Comparison of ENCODE assay signal across 19 cellular contexts in the genomic region with DNA sequence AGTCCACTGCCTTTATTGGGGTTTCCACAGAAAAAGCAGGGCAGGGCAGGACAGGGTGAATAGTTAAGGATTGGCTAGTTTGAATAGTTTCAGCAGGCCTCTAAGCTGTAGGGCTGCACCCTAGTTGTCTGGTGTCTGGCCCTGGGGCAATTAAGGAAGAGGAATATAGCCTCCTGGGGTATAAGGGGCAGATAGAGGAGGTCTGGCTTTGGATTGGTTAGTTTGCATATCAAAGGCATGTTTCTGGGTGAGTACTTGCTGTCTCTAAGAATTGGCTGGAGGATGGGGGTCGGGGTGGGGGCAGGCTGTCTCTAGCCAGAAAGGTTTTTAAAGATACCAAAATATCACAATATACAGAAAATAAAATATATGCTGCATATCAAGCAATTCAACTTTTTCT.
DNase-seq lines count a peak whose midpoint lies in the region; ATAC-seq, FAIRE-seq and TF ChIP-seq lines count a peak whose summit lies in the region.
"Had no signal": no experiment of that assay in that cellular context is flagged by ENCODE, and none has a peak within 500 bp of the region (broad histone marks: within the 10 kb centered on the region; RNA-seq: fewer than 3 reads in every experiment).

No MANE protein-coding gene starts in this region.

- H3K27me3 Mint-ChIP-seq in WTC11 (ENCODE audit: low read depth), result peaks cover 63% of the 10 kb centered on the region

- no peaks in the 10 kb centered on the region for H3K36me3 Mint-ChIP-seq in WTC11

- TF ChIP-seq RAD21 in A549 (conservative IDR thresholded peaks at IDR 0.05 in 1 of 2, IDR thresholded peaks at IDR 0.05 in 1 of 2), result no peak

- no peak overlapping the region for H3K18ac ChIP-seq in mesendoderm (ENCODE audit: low read length)

- no peak overlapping the region for H3K4me3 ChIP-seq in A549
- no peak overlapping the region for H3K4me3 ChIP-seq in H7 (ENCODE audit: insufficient read depth, low read depth, low read length)
- no peak overlapping the region for H3K4me3 ChIP-seq in mesendoderm (ENCODE audit: low read length)
- no peak overlapping the region for H3K4me3 ChIP-seq in adrenal gland
- H3K4me3 ChIP-seq: BLaER1, GM12878, GM23248 had no signal

- intact Hi-C loops in adrenal gland (cut with DNase I), result no loop called here

- no peak overlapping the region for H3K4me3 Mint-ChIP-seq in WTC11
- H3K4me3 Mint-ChIP-seq: CD8-positive, alpha-beta T cell; HFFc6 had no signal

- no peak overlapping the region for H4K5ac ChIP-seq in mesendoderm (ENCODE audit: low read length)

- CTCF ChIA-PET in A549 (lab: Yijun Ruan, JAX) (no interaction called here), WTC11 (lab: Charles Lee) (interaction anchor here (1.5 kb wide), 1 partner anchor 43 kb away, joined by 4 read pairs; no protein-coding TSS in a partner anchor)

- H3K27me3 ChIP-seq in H7 (ENCODE audit: control insufficient read depth, insufficient read depth, low read length), result peaks cover 1% of the 10 kb centered on the region; the same call in 1 of the 2 replicates
- H3K27me3 ChIP-seq in mesendoderm (ENCODE audit: insufficient read depth, low read length, poor library complexity), result no peaks in the 10 kb centered on the region
- H3K27me3 ChIP-seq in adrenal gland, result no peaks in the 10 kb centered on the region

- H3K36me3 ChIP-seq in H7 (replicated peaks; ENCODE audit: control insufficient read depth, insufficient read depth, low read length), result no peaks in the 10 kb centered on the region
- H3K36me3 ChIP-seq in mesendoderm (ENCODE audit: control insufficient read depth, insufficient read depth, low read length), result no peaks in the 10 kb centered on the region
- no peaks in the 10 kb centered on the region for H3K36me3 ChIP-seq in adrenal gland (replicated peaks in 1 of 2)
- H3K36me3 ChIP-seq: BLaER1 had no signal

- no peak for DNase-seq in A549 (ENCODE audit: low read depth in 1 of 2, low spot score in 1 of 2)
- DNase-seq in H7, result peak; percentile 9
- no peak for DNase-seq in WTC11 (ENCODE audit: low spot score)
- peak; percentile 20 for DNase-seq in mesendoderm
- no peak for DNase-seq in SKM-1 (lab: John Stamatoyannopoulos, UW; ENCODE audit: unreplicated experiment)
- no peak for DNase-seq in stimulated activated naive CD4-positive, alpha-beta T cell treated with Interleukin-2 at 50 U/mL for 16 hours (lab: John Stamatoyannopoulos, UW)
- DNase-seq in adrenal gland, result no peak
- no peak for DNase-seq in NAMALWA (ENCODE audit: low spot score)
- DNase-seq: Calu3; CD8-positive, alpha-beta T cell; DMS79 treated with DMSO at 0.1 percent for 48 hours; GM23248; HFFc6 had no signal

- H3K23ac ChIP-seq in mesendoderm (ENCODE audit: low read length), result no peak overlapping the region

- no peak overlapping the region for H3K27ac Mint-ChIP-seq in WTC11
- H3K27ac Mint-ChIP-seq: CD8-positive, alpha-beta T cell; HFFc6 had no signal

- no peak overlapping the region for H2BK5ac ChIP-seq in mesendoderm (ENCODE audit: low read length)

- H3K4me2 ChIP-seq in A549 (no peak overlapping the region), mesendoderm (ENCODE audit: low read length) (no peak overlapping the region)
- H3K4me2 ChIP-seq: BLaER1 had no signal

- no peak for TF ChIP-seq POLR2A in A549 (IDR thresholded peaks at IDR 0.05; ENCODE audit: low read length)
- TF ChIP-seq POLR2A in adrenal gland (IDR thresholded peaks at IDR 0.05), result no peak

- FAIRE-seq in A549 (lab: Jason Lieb, UNC), result no peak
- FAIRE-seq: GM12878, H54 had no signal

- POLR2A ChIA-PET in A549 (lab: Yijun Ruan, JAX), result no interaction called here
- POLR2A ChIA-PET in WTC11 (lab: Charles Lee), result no interaction called here

- no peak overlapping the region for H3K9ac ChIP-seq in mesendoderm (ENCODE audit: low read length)
- H3K9ac ChIP-seq: BLaER1, GM23248 had no signal

- H2BK15ac ChIP-seq in mesendoderm (replicated peaks; ENCODE audit: low read depth), result no peak overlapping the region

- TF ChIP-seq CTCF in A549 (IDR thresholded peaks at IDR 0.05) (no peak), WTC11 (IDR thresholded peaks at IDR 0.05) (no peak), adrenal gland (IDR thresholded peaks at IDR 0.05) (no peak)

- WGBS in A549 (ENCODE audit: missing lambda C conversion rate), result 90% methylated on average over 1 of the region's 1 CpG
- no CpG with 5 or more reads among the region's 1 CpG for WGBS in mesendoderm (ENCODE audit: extremely low coverage, insufficient coverage, low lambda C conversion rate)
- WGBS in adrenal gland, 4 donors, result 56 to 82% (median 73%) methylated on average over 1 of the region's 1 CpG; no CpG with 5 or more reads in 1 of the 4 donors

- ATAC-seq in A549 (no peak), WTC11 (peak; percentile 78)
- ATAC-seq: CD8-positive, alpha-beta T cell; GM12878; HCT116 had no signal

- H3K4me1 ChIP-seq in A549, result peaks cover 14% of the 10 kb centered on the region
- no peaks in the 10 kb centered on the region for H3K4me1 ChIP-seq in mesendoderm (ENCODE audit: control insufficient read depth, low read depth, low read length)
- H3K4me1 ChIP-seq in adrenal gland (replicated peaks in 1 of 2), result no peaks in the 10 kb centered on the region
- H3K4me1 ChIP-seq: BLaER1 had no signal

- TF ChIP-seq EP300 in A549 (IDR thresholded peaks at IDR 0.05), result no peak

- no peak overlapping the region for H3K4ac ChIP-seq in mesendoderm (ENCODE audit: low read depth, low read length)

- H3K9me3 ChIP-seq in A549 (no peaks in the 10 kb centered on the region), adrenal gland (replicated peaks in 1 of 3) (no peaks in the 10 kb centered on the region)
- H3K9me3 ChIP-seq: BLaER1 had no signal

- no peak overlapping the region for H2BK120ac ChIP-seq in mesendoderm (ENCODE audit: low read depth, low read length)

- no peaks in the 10 kb centered on the region for H3K9me3 Mint-ChIP-seq in WTC11
- H3K9me3 Mint-ChIP-seq: CD8-positive, alpha-beta T cell; HFFc6 had no signal

- H4K8ac ChIP-seq in mesendoderm (ENCODE audit: low read depth, low read length), result no peak overlapping the region

- H3K4me1 Mint-ChIP-seq in WTC11, result peaks cover 9% of the 10 kb centered on the region

- peak overlapping the region; percentile 31 to 49; a peak in 3 of 6 replicates for H3K27ac ChIP-seq in A549
- H3K27ac ChIP-seq in mesendoderm (ENCODE audit: low read depth, low read length), result no peak overlapping the region
- H3K27ac ChIP-seq in adrenal gland, result no peak overlapping the region
- H3K27ac ChIP-seq: 22Rv1, BLaER1, GM23248, HL-60 had no signal

- H3K56ac ChIP-seq in mesendoderm (ENCODE audit: low read length), result no peak overlapping the region

- H2AK5ac ChIP-seq in mesendoderm (ENCODE audit: low read length), result no peak overlapping the region

- H3K79me1 ChIP-seq in mesendoderm (ENCODE audit: low read length), result no peaks in the 10 kb centered on the region

- no peaks in the 10 kb centered on the region for H3K79me2 ChIP-seq in mesendoderm (ENCODE audit: control insufficient read depth, insufficient read depth, low read length)

TF ChIP-seq in A549, 52 proteins besides CTCF, POLR2A, EP300 and RAD21:
- TF ChIP-seq KDM1A (IDR thresholded peaks at IDR 0.05; ENCODE audit: low read depth) (no peak), CBX8 (IDR thresholded peaks at IDR 0.05) (no peak), ZFP36 (IDR thresholded peaks at IDR 0.05; ENCODE audit: borderline replicate concordance, partially characterized antibody) (no peak), MYC (IDR thresholded peaks at IDR 0.05; ENCODE audit: borderline replicate concordance, low read length) (no peak), GATA3 (IDR thresholded peaks at IDR 0.05; ENCODE audit: borderline replicate concordance) (no peak), JUNB (IDR thresholded peaks at IDR 0.05) (no peak)
- TF ChIP-seq, protein P1, sequence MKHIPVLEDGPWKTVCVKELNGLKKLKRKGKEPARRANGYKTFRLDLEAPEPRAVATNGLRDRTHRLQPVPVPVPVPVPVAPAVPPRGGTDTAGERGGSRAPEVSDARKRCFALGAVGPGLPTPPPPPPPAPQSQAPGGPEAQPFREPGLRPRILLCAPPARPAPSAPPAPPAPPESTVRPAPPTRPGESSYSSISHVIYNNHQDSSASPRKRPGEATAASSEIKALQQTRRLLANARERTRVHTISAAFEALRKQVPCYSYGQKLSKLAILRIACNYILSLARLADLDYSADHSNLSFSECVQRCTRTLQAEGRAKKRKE (CRISPR knock-in tag; IDR thresholded peaks at IDR 0.05; ENCODE audit: low read depth), result no peak

TF ChIP-seq in WTC11, 78 proteins besides CTCF, POLR2A, EP300 and RAD21 (continues in another document):
- TF ChIP-seq, protein P2, sequence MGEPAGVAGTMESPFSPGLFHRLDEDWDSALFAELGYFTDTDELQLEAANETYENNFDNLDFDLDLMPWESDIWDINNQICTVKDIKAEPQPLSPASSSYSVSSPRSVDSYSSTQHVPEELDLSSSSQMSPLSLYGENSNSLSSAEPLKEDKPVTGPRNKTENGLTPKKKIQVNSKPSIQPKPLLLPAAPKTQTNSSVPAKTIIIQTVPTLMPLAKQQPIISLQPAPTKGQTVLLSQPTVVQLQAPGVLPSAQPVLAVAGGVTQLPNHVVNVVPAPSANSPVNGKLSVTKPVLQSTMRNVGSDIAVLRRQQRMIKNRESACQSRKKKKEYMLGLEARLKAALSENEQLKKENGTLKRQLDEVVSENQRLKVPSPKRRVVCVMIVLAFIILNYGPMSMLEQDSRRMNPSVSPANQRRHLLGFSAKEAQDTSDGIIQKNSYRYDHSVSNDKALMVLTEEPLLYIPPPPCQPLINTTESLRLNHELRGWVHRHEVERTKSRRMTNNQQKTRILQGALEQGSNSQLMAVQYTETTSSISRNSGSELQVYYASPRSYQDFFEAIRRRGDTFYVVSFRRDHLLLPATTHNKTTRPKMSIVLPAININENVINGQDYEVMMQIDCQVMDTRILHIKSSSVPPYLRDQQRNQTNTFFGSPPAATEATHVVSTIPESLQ (CRISPR knock-in tag; IDR thresholded peaks at IDR 0.05), result no peak
- TF ChIP-seq SP1 (CRISPR knock-in tag; conservative IDR thresholded peaks at IDR 0.05), result no peak
- TF ChIP-seq CREB1 (CRISPR knock-in tag; IDR thresholded peaks at IDR 0.05), result no peak
- no peak for TF ChIP-seq RORB (CRISPR knock-in tag; IDR thresholded peaks at IDR 0.05)

Comparison
In these comparisons a context has a peak if more than half of its experiments do, and no peak if none do; other contexts are left out.
1. DNase-seq: peak in H7 (single experiment) and mesendoderm (single experiment); none in A549 (0 of 2), WTC11 (single experiment), SKM-1 (single experiment), stimulated activated naive CD4-positive, alpha-beta T cell treated with Interleukin-2 at 50 U/mL for 16 hours (single experiment), adrenal gland (0 of 7) and NAMALWA (single experiment).
2. H3K27ac ChIP-seq: peak in A549 (2 of 2); none in mesendoderm (single experiment) and adrenal gland (0 of 5).